Comparison of ENCODE assay signal across 1 cellular context in genomic region chr1:27551170-27551952, GRCh38.
TF ChIP-seq lines count a peak whose summit lies in the region.

No MANE protein-coding gene starts in this region.

TF ChIP-seq in HepG2, 621 proteins besides CTCF, POLR2A, EP300 and RAD21 (continued from another document):
- TF ChIP-seq, protein P1, sequence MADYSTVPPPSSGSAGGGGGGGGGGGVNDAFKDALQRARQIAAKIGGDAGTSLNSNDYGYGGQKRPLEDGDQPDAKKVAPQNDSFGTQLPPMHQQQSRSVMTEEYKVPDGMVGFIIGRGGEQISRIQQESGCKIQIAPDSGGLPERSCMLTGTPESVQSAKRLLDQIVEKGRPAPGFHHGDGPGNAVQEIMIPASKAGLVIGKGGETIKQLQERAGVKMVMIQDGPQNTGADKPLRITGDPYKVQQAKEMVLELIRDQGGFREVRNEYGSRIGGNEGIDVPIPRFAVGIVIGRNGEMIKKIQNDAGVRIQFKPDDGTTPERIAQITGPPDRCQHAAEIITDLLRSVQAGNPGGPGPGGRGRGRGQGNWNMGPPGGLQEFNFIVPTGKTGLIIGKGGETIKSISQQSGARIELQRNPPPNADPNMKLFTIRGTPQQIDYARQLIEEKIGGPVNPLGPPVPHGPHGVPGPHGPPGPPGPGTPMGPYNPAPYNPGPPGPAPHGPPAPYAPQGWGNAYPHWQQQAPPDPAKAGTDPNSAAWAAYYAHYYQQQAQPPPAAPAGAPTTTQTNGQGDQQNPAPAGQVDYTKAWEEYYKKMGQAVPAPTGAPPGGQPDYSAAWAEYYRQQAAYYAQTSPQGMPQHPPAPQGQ (CRISPR knock-in tag; IDR thresholded peaks at IDR 0.05; ENCODE audit: borderline replicate concordance), result no peak
- no peak for TF ChIP-seq SMYD3 (CRISPR knock-in tag; IDR thresholded peaks at IDR 0.05)
